1 cellular context compared by ENCODE assay signal in genomic region chr5:148383564-148384388, GRCh38.
TF ChIP-seq lines count a peak whose summit lies in the region.

FBXO38 (plus strand) TSS chr5:148383958; CDS start chr5:148394777, 10,819 bp downstream.

TF ChIP-seq in HepG2, 621 proteins besides CTCF, POLR2A, EP300 and RAD21 (continued from another document and continues in another):
- TF ChIP-seq ZBTB33 (CRISPR knock-in tag; IDR thresholded peaks at IDR 0.05): no peak
- TF ChIP-seq TFDP2 (CRISPR knock-in tag; IDR thresholded peaks at IDR 0.05): peak; percentile 61
- no peak for TF ChIP-seq GPBP1L1 (CRISPR knock-in tag; IDR thresholded peaks at IDR 0.05)
- TF ChIP-seq ZNF607 (CRISPR knock-in tag; IDR thresholded peaks at IDR 0.05; ENCODE audit: borderline replicate concordance): no peak; the same call in 1 of the 2 replicates
- no peak for TF ChIP-seq PHB2 (IDR thresholded peaks at IDR 0.05; ENCODE audit: partially characterized antibody)
- no peak for TF ChIP-seq ZNF326 (CRISPR knock-in tag; IDR thresholded peaks at IDR 0.05; ENCODE audit: borderline replicate concordance)
- TF ChIP-seq ZBTB39 (CRISPR knock-in tag; IDR thresholded peaks at IDR 0.05): no peak
- peak; percentile 98 for TF ChIP-seq ZFX (CRISPR knock-in tag; IDR thresholded peaks at IDR 0.05; ENCODE audit: low read depth)
- peak; percentile 53; the same call in 1 of the 2 replicates for TF ChIP-seq ZNF335 (CRISPR knock-in tag; IDR thresholded peaks at IDR 0.05)
- TF ChIP-seq REPIN1 (CRISPR knock-in tag; IDR thresholded peaks at IDR 0.05; ENCODE audit: borderline replicate concordance, low read depth): peak; percentile 96
- TF ChIP-seq ZBTB46 (CRISPR knock-in tag; IDR thresholded peaks at IDR 0.05; ENCODE audit: borderline replicate concordance): no peak
- TF ChIP-seq ZNF280D (CRISPR knock-in tag; IDR thresholded peaks at IDR 0.05): peak; percentile 82
- TF ChIP-seq ZUFSP (CRISPR knock-in tag; IDR thresholded peaks at IDR 0.05; ENCODE audit: borderline replicate concordance): no peak
- TF ChIP-seq CSRNP2 (CRISPR knock-in tag; conservative IDR thresholded peaks at IDR 0.05; ENCODE audit: low read depth): no peak
- TF ChIP-seq ZNF558 (CRISPR knock-in tag; IDR thresholded peaks at IDR 0.05; ENCODE audit: borderline replicate concordance): 0 out of 2 replicates have a peak, but pooled peaks have one; percentile 76
- TF ChIP-seq HBP1 (CRISPR knock-in tag; IDR thresholded peaks at IDR 0.05; ENCODE audit: low read depth): peak; percentile 95
- TF ChIP-seq EED (CRISPR knock-in tag; IDR thresholded peaks at IDR 0.05): 0 out of 2 replicates have a peak, but pooled peaks have one; percentile 56
- no peak for TF ChIP-seq ZNF432 (CRISPR knock-in tag; IDR thresholded peaks at IDR 0.05; ENCODE audit: borderline replicate concordance)
- TF ChIP-seq ZNF234 (CRISPR knock-in tag; conservative IDR thresholded peaks at IDR 0.05): no peak
- no peak for TF ChIP-seq NONO (IDR thresholded peaks at IDR 0.05)
- peak; percentile 95 for TF ChIP-seq NONO (CRISPR knock-in tag; conservative IDR thresholded peaks at IDR 0.05)
- no peak for TF ChIP-seq ZNF672 (CRISPR knock-in tag; IDR thresholded peaks at IDR 0.05)
- no peak for TF ChIP-seq ZNF280B (CRISPR knock-in tag; IDR thresholded peaks at IDR 0.05; ENCODE audit: borderline replicate concordance)
- no peak for TF ChIP-seq ZNF496 (CRISPR knock-in tag; IDR thresholded peaks at IDR 0.05; ENCODE audit: insufficient replicate concordance)
- TF ChIP-seq GPN1 (CRISPR knock-in tag; IDR thresholded peaks at IDR 0.05; ENCODE audit: borderline replicate concordance): no peak
- peak; percentile 92 for TF ChIP-seq PCBP1 (IDR thresholded peaks at IDR 0.05; ENCODE audit: borderline replicate concordance, low read depth, low read length)
- no peak for TF ChIP-seq ZNF20 (CRISPR knock-in tag; IDR thresholded peaks at IDR 0.05)
- no peak for TF ChIP-seq SSRP1 (CRISPR knock-in tag; IDR thresholded peaks at IDR 0.05)
- TF ChIP-seq BHLHE40 (IDR thresholded peaks at IDR 0.05; ENCODE audit: low read length): no peak
- 0 out of 2 replicates have a peak, but pooled peaks have one; percentile 27 for TF ChIP-seq ZBTB2 (CRISPR knock-in tag; IDR thresholded peaks at IDR 0.05; ENCODE audit: low read depth)
- TF ChIP-seq BORCS8-MEF2B (CRISPR knock-in tag; IDR thresholded peaks at IDR 0.05): peak; percentile 84
- TF ChIP-seq AGO1 (IDR thresholded peaks at IDR 0.05; ENCODE audit: low read depth, low read length, poor library complexity, severe bottlenecking): no peak
